8 cellular contexts compared by ENCODE assay signal in genomic region chr17:77843255-77843877, GRCh38.
DNase-seq lines count a peak whose midpoint lies in the region; ATAC-seq and TF ChIP-seq lines count a peak whose summit lies in the region.
"Not testable (repeated sequence)": the region's sequence is repeated elsewhere in the genome, so short reads cannot be mapped to it uniquely, and the experiment has no call there.

No MANE protein-coding gene starts in this region.

- H3K27me3 ChIP-seq in left lung, result not testable (repeated sequence)

- DNase-seq in AG10803 (ENCODE audit: low read depth) (peak; percentile 82), T-cell (peak; percentile 29 to 76 (median 63)), astrocyte of the hippocampus (ENCODE audit: low read depth, low spot score) (peak; percentile 95)
- DNase-seq in Jurkat, Clone E6-1 (ENCODE audit: low read depth, low spot score), result peak; percentile 89
- DNase-seq in activated CD8-positive, alpha-beta memory T cell treated with anti-CD3 and anti-CD28 coated beads, Interleukin-2, amount 50 U/mL, for 4 hours, result peak; percentile 64
- not testable (repeated sequence) for DNase-seq in left lung
- DNase-seq in stimulated activated CD4-positive, alpha-beta T cell treated with anti-CD3 and anti-CD28 coated beads, TNF-alpha, amount 100 ng/mL, for 4 hours (ENCODE audit: low read depth in 3 of 3), result peak in 2 of 3 experiments; percentile 42 to 51

- CTCF ChIA-PET in T-cell (lab: Charles Lee), result interaction anchor here in 1 of 2 donors (0.6 to 1.5 kb wide), 7 partner anchors 9 to 1078 kb away, joined by 3 to 6 read pairs (median 3); no protein-coding TSS in a partner anchor

- not testable (repeated sequence) for H3K36me3 ChIP-seq in left lung

- H3K27ac ChIP-seq in left lung, result not testable (repeated sequence)

- POLR2A ChIA-PET in T-cell (lab: Charles Lee), result interaction anchor here (0.6 to 1.4 kb wide), 11 partner anchors 9 to 1869 kb away, joined by 3 to 16 read pairs (median 4); partner anchors contain the start of gene TNRC6C (in 2 of the 2)

- peaks cover 45 to 74% (median 49%) of the 10 kb centered on the region in 3 donors for H3K4me1 Mint-ChIP-seq in T-cell

- intact Hi-C loops in left lung (cut with DNase I), result not testable (repeated sequence)

- peak overlapping the region; percentile 17 to 56 (median 28) for H3K4me3 Mint-ChIP-seq in T-cell

- not testable (repeated sequence) for H3K36me3 Mint-ChIP-seq in T-cell

- H3K4me1 ChIP-seq in left lung, result not testable (repeated sequence)

- not testable (repeated sequence) for H3K27me3 Mint-ChIP-seq in T-cell

- H3K27ac Mint-ChIP-seq in T-cell, result peak overlapping the region; percentile 87 to 90

- not testable (repeated sequence) for H3K4me3 ChIP-seq in AG10803 (ENCODE audit: low read length); Jurkat, Clone E6-1 (ENCODE audit: low read length); left lung

- peak; percentile 63 for ATAC-seq in GM19463 (IDR thresholded peaks at IDR 0.05; ENCODE audit: unreplicated experiment)
- ATAC-seq in T-cell (replicated peaks in 1 of 4), result peak; percentile 82 to 91 (median 90)
- peak; percentile 19 for ATAC-seq in left lung

- TF ChIP-seq CTCF in AG10803 (conservative IDR thresholded peaks at IDR 0.05; ENCODE audit: low read length); left lung (IDR thresholded peaks at IDR 0.05): not testable (repeated sequence)

- not testable (repeated sequence) for H3K9me3 ChIP-seq in left lung

- H3K9me3 Mint-ChIP-seq in T-cell, result not testable (repeated sequence)

Comparison
In these comparisons a context has a peak if more than half of its experiments do, and no peak if none do; other contexts are left out.
1. ATAC-seq: peak in every context shown above with its lines; median percentile 90 in T-cell; 63 in GM19463; 19 in left lung.